Comparison of ENCODE assay signal across 6 cellular contexts in the genomic region with DNA sequence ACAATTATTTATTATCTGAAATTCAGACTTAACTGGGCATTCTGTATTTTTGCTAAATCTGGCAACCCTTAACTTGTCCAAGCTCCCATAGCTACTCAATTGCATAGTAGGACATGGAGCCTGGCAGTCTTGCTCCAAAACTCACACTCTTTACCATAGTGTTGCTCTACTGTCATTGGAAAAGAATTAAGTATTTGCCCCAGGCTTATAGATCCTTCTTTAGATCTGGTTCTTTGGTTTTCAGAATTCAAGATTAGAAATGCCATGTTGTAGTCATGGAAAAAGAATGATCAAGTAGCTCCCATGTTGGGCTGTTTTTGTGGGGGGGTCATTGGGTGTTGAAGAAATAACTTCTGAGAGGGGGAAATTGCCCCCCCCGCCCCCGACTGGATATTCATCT.
"Had no signal": no experiment of that assay in that cellular context is flagged by ENCODE, and none has a peak within 500 bp of the region (broad histone marks: within the 10 kb centered on the region; RNA-seq: fewer than 3 reads in every experiment).

No MANE protein-coding gene starts in this region.

- H3K4me3 ChIP-seq: GM23338 had no signal

- H3K4me2 ChIP-seq: GM23338, KMS-11 had no signal

- H3K9ac ChIP-seq: KMS-11 had no signal

- H2AFZ ChIP-seq: GM23338 had no signal

- H3K27ac ChIP-seq: HL-60, KMS-11 had no signal

- DNase-seq: H9, HCEC 1CT, KBM-7 had no signal
